In genomic region chr5:140190868-140191209, GRCh38 we compare ENCODE assay signal across 25 cellular contexts. TPM values are rescaled to one million over a fixed set of nuclear protein-coding genes. Genes with fewer than 3 reads are reported as not detected.
DNase-seq lines count a peak whose midpoint lies in the region; ATAC-seq, FAIRE-seq and TF ChIP-seq lines count a peak whose summit lies in the region.
"Had no signal": no experiment of that assay in that cellular context is flagged by ENCODE, and none has a peak within 500 bp of the region (broad histone marks: within the 10 kb centered on the region; RNA-seq: fewer than 3 reads in every experiment).

No MANE protein-coding gene starts in this region.

- intact Hi-C loops in left cardiac atrium (cut with DNase I): no loop called here
- intact Hi-C loops in mucosa of descending colon (cut with DNase I, micrococcal nuclease): no loop called here
- intact Hi-C loops in uterus (cut with DNase I; ENCODE audit: low total_unique reads): no loop called here

- no peaks in the 10 kb centered on the region for H3K27me3 Mint-ChIP-seq in glutamatergic neuron (ENCODE audit: unreplicated experiment)
- H3K27me3 Mint-ChIP-seq: activated naive CD8-positive, alpha-beta T cell treated with anti-CD3 and anti-CD28 coated beads for 36 hours had no signal

- H3K9me3 ChIP-seq in cardiac muscle cell (ENCODE audit: low read depth): no peaks in the 10 kb centered on the region
- H3K9me3 ChIP-seq in mucosa of descending colon: no peaks in the 10 kb centered on the region
- no peaks in the 10 kb centered on the region for H3K9me3 ChIP-seq in uterus
- H3K9me3 ChIP-seq: tibial nerve had no signal

- DNase-seq in cardiac muscle cell (ENCODE audit: low read depth in 1 of 2, low spot score in 1 of 2) (no peak), left cardiac atrium (no peak), epithelial cell of prostate (ENCODE audit: low read depth, low spot score) (no peak), mucosa of descending colon (no peak), uterus (no peak), glutamatergic neuron (no peak), RCC 7860 (ENCODE audit: low spot score) (no peak)
- DNase-seq: activated naive CD8-positive, alpha-beta T cell treated with anti-CD3 and anti-CD28 coated beads for 36 hours; C1 segment of cervical spinal cord; central memory CD4-positive, alpha-beta T cell; GDM1; NCI-H1417 treated with DMSO at 0.1 percent for 48 hours; NCI-H2171; NCI-H748 treated with DMSO at 0.1 percent for 48 hours; nephron progenitor cell; PC-3; stimulated activated naive CD4-positive, alpha-beta T cell had no signal

- H3K27ac ChIP-seq in cardiac muscle cell (peak overlapping the region; percentile 91), epithelial cell of prostate (peak overlapping the region; percentile 57), uterus (peak overlapping the region; percentile 4 to 63)

- no peaks in the 10 kb centered on the region for H3K27me3 ChIP-seq in cardiac muscle cell
- H3K27me3 ChIP-seq in uterus: no peaks in the 10 kb centered on the region
- H3K27me3 ChIP-seq: tibial nerve had no signal

- H3K4me1 Mint-ChIP-seq in glutamatergic neuron (ENCODE audit: low read depth, unreplicated experiment): peaks cover 6% of the 10 kb centered on the region
- H3K4me1 Mint-ChIP-seq: activated naive CD8-positive, alpha-beta T cell treated with anti-CD3 and anti-CD28 coated beads for 36 hours had no signal

- ATAC-seq in left cardiac atrium: no peak
- peak; percentile 59 for ATAC-seq in mucosa of descending colon
- ATAC-seq in HG03196 (IDR thresholded peaks at IDR 0.05; ENCODE audit: unreplicated experiment): no peak
- ATAC-seq: activated CD4-positive, CD25-positive, alpha-beta regulatory T cell treated with anti-CD3 and anti-CD28 coated beads, Interleukin-2, amount 50 U/mL, for 24 hours had no signal

- no peak overlapping the region for H3K4me3 ChIP-seq in cardiac muscle cell
- no peak overlapping the region for H3K4me3 ChIP-seq in mucosa of descending colon
- no peak overlapping the region for H3K4me3 ChIP-seq in uterus
- H3K4me3 ChIP-seq: lung, tibial nerve had no signal

- peaks cover 2% of the 10 kb centered on the region for H3K9me3 Mint-ChIP-seq in glutamatergic neuron (ENCODE audit: unreplicated experiment)
- H3K9me3 Mint-ChIP-seq: activated T-helper 1 cell treated with anti-CD3 and anti-CD28 coated beads, Interleukin-12 subunit alpha, Interleukin-12 subunit beta, Interleukin-2, Interleukin-4 antibody, amounts not matched to agents 30 ng/mL and 10 ng/mL and 1 ng/mL, durations not matched to agents 14 hours and 24 hours and 36 hours; nephron progenitor cell had no signal

- peaks cover 20% of the 10 kb centered on the region for H3K4me1 ChIP-seq in cardiac muscle cell (ENCODE audit: low read depth)
- H3K4me1 ChIP-seq in mucosa of descending colon (ENCODE audit: low read depth): peaks cover 26% of the 10 kb centered on the region
- H3K4me1 ChIP-seq in uterus: no peaks in the 10 kb centered on the region

- TF ChIP-seq CTCF in cardiac muscle cell (IDR thresholded peaks at IDR 0.05; ENCODE audit: low read depth, low read length): no peak
- no peak for TF ChIP-seq CTCF in mucosa of descending colon (IDR thresholded peaks at IDR 0.05)
- no peak for TF ChIP-seq CTCF in uterus (IDR thresholded peaks at IDR 0.05)
- TF ChIP-seq CTCF in glutamatergic neuron (IDR thresholded peaks at IDR 0.05; ENCODE audit: partially characterized antibody, unreplicated experiment): no peak

- TF ChIP-seq POLR2A in uterus (IDR thresholded peaks at IDR 0.05): no peak

- no peaks in the 10 kb centered on the region for H3K36me3 Mint-ChIP-seq in glutamatergic neuron (ENCODE audit: unreplicated experiment)

- no peak overlapping the region for H3K4me3 Mint-ChIP-seq in glutamatergic neuron (ENCODE audit: unreplicated experiment)
- H3K4me3 Mint-ChIP-seq: activated naive CD8-positive, alpha-beta T cell treated with anti-CD3 and anti-CD28 coated beads for 36 hours; activated T-helper 1 cell treated with anti-CD3 and anti-CD28 coated beads, Interleukin-12 subunit alpha, Interleukin-12 subunit beta, Interleukin-2, Interleukin-4 antibody, amounts not matched to agents 30 ng/mL and 10 ng/mL and 1 ng/mL, durations not matched to agents 14 hours and 24 hours and 36 hours; nephron progenitor cell had no signal

- H3K27ac Mint-ChIP-seq in glutamatergic neuron (ENCODE audit: unreplicated experiment): no peak overlapping the region
- H3K27ac Mint-ChIP-seq: activated naive CD8-positive, alpha-beta T cell treated with anti-CD3 and anti-CD28 coated beads for 36 hours; activated T-helper 1 cell treated with anti-CD3 and anti-CD28 coated beads, Interleukin-12 subunit alpha, Interleukin-12 subunit beta, Interleukin-2, Interleukin-4 antibody, amounts not matched to agents 30 ng/mL and 10 ng/mL and 1 ng/mL, durations not matched to agents 14 hours and 24 hours and 36 hours; nephron progenitor cell had no signal

- H3K36me3 ChIP-seq in cardiac muscle cell (no peaks in the 10 kb centered on the region), mucosa of descending colon (ENCODE audit: low read depth) (no peaks in the 10 kb centered on the region), uterus (no peaks in the 10 kb centered on the region)

- FAIRE-seq in RCC 7860 (lab: Jason Lieb, UNC): no peak
- FAIRE-seq: A204.1, frontal cortex, HTR-8/SVneo had no signal

RNA-seq across cellular contexts. Expression of gene CYSTM1, which starts 15.9 kb away (rescaled TPM):
- total RNA-seq in cardiac muscle cell (31.8 and 53.1 TPM in 2 replicates), left cardiac atrium (10 to 100 TPM; 61.7 to 74.6 TPM), mucosa of descending colon (100 to 1,000 TPM in 2 of 3 donors, 10 to 100 TPM in 1; 76.3 to 175 (median 136) TPM), uterus (10 to 100 TPM in 3 of 4 donors, 1 to 10 TPM in 1; 4.4 to 76.8 (median 45.3) TPM), glutamatergic neuron (ENCODE audit: unreplicated experiment) (37.4 TPM)
- polyA plus RNA-seq in cardiac muscle cell: 72.4 and 83.7 TPM in 2 replicates

Comparison
In these comparisons a context has a peak if more than half of its experiments do, and no peak if none do; other contexts are left out.
1. H3K27ac ChIP-seq: peak in every context shown above with its lines; median percentile 91 in cardiac muscle cell; 57 in epithelial cell of prostate; 34 in uterus.